1 cellular context compared by ENCODE assay signal in the genomic region with DNA sequence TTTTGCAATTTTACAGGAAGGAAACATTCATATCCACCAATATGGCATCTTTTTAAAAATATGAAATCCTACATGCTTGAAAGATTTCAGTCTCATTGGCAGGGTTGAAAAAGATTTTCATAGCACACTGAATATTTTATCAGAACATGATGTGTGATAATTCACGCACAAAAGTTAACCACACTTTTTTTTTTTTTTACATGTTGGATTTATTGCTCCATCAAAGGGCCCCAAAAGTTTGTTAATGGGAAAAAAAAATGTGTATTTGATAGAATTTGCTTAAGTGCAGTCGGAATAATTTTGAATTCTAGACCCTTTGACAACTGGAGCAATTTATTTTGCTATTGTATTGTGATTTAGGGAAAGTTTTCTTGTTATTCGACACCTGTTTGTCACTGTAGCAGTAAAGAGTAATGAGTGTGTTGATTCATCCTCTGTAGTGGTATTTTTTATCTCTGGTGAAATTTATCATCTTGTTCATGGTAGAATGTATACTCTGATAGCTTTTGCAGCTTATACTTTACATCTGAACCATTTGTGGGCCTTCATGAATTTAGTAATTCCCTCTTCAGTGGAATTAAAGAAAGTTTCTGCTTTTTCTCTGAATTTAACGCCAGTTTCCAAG.
TF ChIP-seq lines count a peak whose summit lies in the region.

No MANE protein-coding gene starts in this region.

TF ChIP-seq in HepG2, 621 proteins besides CTCF, POLR2A, EP300 and RAD21:
- TF ChIP-seq, protein P1, sequence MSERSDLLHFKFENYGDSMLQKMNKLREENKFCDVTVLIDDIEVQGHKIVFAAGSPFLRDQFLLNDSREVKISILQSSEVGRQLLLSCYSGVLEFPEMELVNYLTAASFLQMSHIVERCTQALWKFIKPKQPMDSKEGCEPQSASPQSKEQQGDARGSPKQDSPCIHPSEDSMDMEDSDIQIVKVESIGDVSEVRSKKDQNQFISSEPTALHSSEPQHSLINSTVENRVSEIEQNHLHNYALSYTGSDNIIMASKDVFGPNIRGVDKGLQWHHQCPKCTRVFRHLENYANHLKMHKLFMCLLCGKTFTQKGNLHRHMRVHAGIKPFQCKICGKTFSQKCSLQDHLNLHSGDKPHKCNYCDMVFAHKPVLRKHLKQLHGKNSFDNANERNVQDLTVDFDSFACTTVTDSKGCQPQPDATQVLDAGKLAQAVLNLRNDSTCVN (CRISPR knock-in tag; IDR thresholded peaks at IDR 0.05; ENCODE audit: borderline replicate concordance) = no peak
- TF ChIP-seq CBX2 (IDR thresholded peaks at IDR 0.05; ENCODE audit: low read depth, low read length) = peak; percentile 98
- TF ChIP-seq CBX2 (CRISPR knock-in tag; IDR thresholded peaks at IDR 0.05; ENCODE audit: low read depth) = no peak
TF ChIP-seq in HepG2: peak in this region for 1.
